ENCODE assay signal across 11 cellular contexts in genomic region chr5:3602713-3603502, GRCh38. TPM values are rescaled to one million over a fixed set of nuclear protein-coding genes. Genes with fewer than 3 reads are reported as not detected.
DNase-seq lines count a peak whose midpoint lies in the region; ATAC-seq and TF ChIP-seq lines count a peak whose summit lies in the region.
"Had no signal": no experiment of that assay in that cellular context is flagged by ENCODE, and none has a peak within 500 bp of the region (broad histone marks: within the 10 kb centered on the region; RNA-seq: fewer than 3 reads in every experiment).

No MANE protein-coding gene starts in this region.

- DNase-seq in HFF-Myc (ENCODE audit: extremely low read depth, low read depth) (no peak), mammary epithelial cell (peak; percentile 59), kidney epithelial cell (ENCODE audit: low read depth) (no peak), SJCRH30 (no peak)
- peak; percentile 34 for DNase-seq in stimulated activated naive CD8-positive, alpha-beta T cell treated with anti-CD3 and anti-CD28 coated beads, Interleukin-15, Interleukin-2, amounts not matched to agents 100 U/mL and 50 U/mL, for 24 hours
- DNase-seq in CD4-positive, alpha-beta memory T cell = no peak
- DNase-seq: NCI-H1092, T-cell had no signal

- peaks cover 0 to 15% (median 5%) of the 10 kb centered on the region in 4 donors for H3K4me1 Mint-ChIP-seq in CD4-positive, alpha-beta memory T cell

- WGBS in mammary epithelial cell (ENCODE audit: low coverage, missing lambda C conversion rate) = 4% methylated on average over 14 of the region's 48 CpGs

- dilution Hi-C loops in mammary epithelial cell (cut with HindIII; ENCODE audit: low sequenced_read_pairs) = loop anchor here (25.0 kb wide), 1 partner anchor 759 kb away; no protein-coding TSS in a partner anchor

- H2AFZ ChIP-seq in mammary epithelial cell (ENCODE audit: low read depth, low read length) = peak overlapping the region; percentile 6

- peaks cover 0 to 4% of the 10 kb centered on the region in 2 donors for H3K36me3 Mint-ChIP-seq in CD4-positive, alpha-beta memory T cell
- H3K36me3 Mint-ChIP-seq: T-cell had no signal

- peak overlapping the region in 1 of 8 donors; percentile 38 for H3K4me3 Mint-ChIP-seq in CD4-positive, alpha-beta memory T cell

- H3K27ac ChIP-seq in mammary epithelial cell (ENCODE audit: insufficient read depth, low read depth, low read length) (peak overlapping the region; percentile 96), SJCRH30 (no peak overlapping the region)
- H3K27ac ChIP-seq in CD4-positive, alpha-beta memory T cell (ENCODE audit: low read depth, low read length) = no peak overlapping the region

- H3K27me3 ChIP-seq in mammary epithelial cell (ENCODE audit: insufficient read depth, low read length) = no peaks in the 10 kb centered on the region
- H3K27me3 ChIP-seq in kidney epithelial cell (ENCODE audit: control insufficient read depth, insufficient read depth, low read length) = peaks cover 71% of the 10 kb centered on the region
- no peaks in the 10 kb centered on the region for H3K27me3 ChIP-seq in CD4-positive, alpha-beta memory T cell (ENCODE audit: insufficient read depth, low read length)
- no peaks in the 10 kb centered on the region for H3K27me3 ChIP-seq in SJCRH30

- CTCF ChIA-PET in mammary epithelial cell (lab: Charles Lee; ENCODE audit: low non-redundant PET) = interaction anchor here (0.5 to 0.8 kb wide), 3 partner anchors 480 to 1259 kb away, joined by 3 to 4 read pairs (median 3); no protein-coding TSS in a partner anchor
- CTCF ChIA-PET in CD4-positive, alpha-beta memory T cell (lab: Charles Lee; ENCODE audit: partially characterized antibody) = no interaction called here

- H4K20me1 ChIP-seq in mammary epithelial cell (ENCODE audit: insufficient read depth, low read length) = no peaks in the 10 kb centered on the region

- H3K79me2 ChIP-seq in mammary epithelial cell (ENCODE audit: insufficient read depth, low read length) = peaks cover 100% of the 10 kb centered on the region

- no peak overlapping the region for H3K27ac Mint-ChIP-seq in CD4-positive, alpha-beta memory T cell
- H3K27ac Mint-ChIP-seq: T-cell had no signal

- TF ChIP-seq CTCF in HFF-Myc (IDR thresholded peaks at IDR 0.05; ENCODE audit: low read depth, low read length, missing control alignments) = peak; percentile 31
- peak; percentile 45 to 76 for TF ChIP-seq CTCF in mammary epithelial cell (conservative IDR thresholded peaks at IDR 0.05 in 1 of 2, IDR thresholded peaks at IDR 0.05 in 1 of 2; ENCODE audit: extremely low read depth in 1 of 2, insufficient read depth in 1 of 2, low read depth in 1 of 2, low read length in 2 of 2)
- TF ChIP-seq CTCF in kidney epithelial cell (IDR thresholded peaks at IDR 0.05; ENCODE audit: insufficient read depth, low read length, poor library complexity, severe bottlenecking) = peak; percentile 55

- H3K27me3 Mint-ChIP-seq in CD4-positive, alpha-beta memory T cell = peaks cover 34 to 37% of the 10 kb centered on the region in 2 donors

- no TSS peak for BruUV-seq in mammary epithelial cell (replicated peaks; lab: Mats Ljungman, UMichigan)

- H3K9me3 Mint-ChIP-seq in CD4-positive, alpha-beta memory T cell = peaks cover 0 to 19% (median 14%) of the 10 kb centered on the region in 8 donors
- H3K9me3 Mint-ChIP-seq: T-cell had no signal

- POLR2A ChIA-PET in CD4-positive, alpha-beta memory T cell (lab: Charles Lee; ENCODE audit: partially characterized antibody) = no interaction called here

- H3K9me3 ChIP-seq in mammary epithelial cell (replicated peaks; ENCODE audit: insufficient read depth, low read length) = no peaks in the 10 kb centered on the region
- no peaks in the 10 kb centered on the region for H3K9me3 ChIP-seq in CD4-positive, alpha-beta memory T cell (ENCODE audit: control insufficient read depth in 1 of 2, low read length in 2 of 2)
- no peaks in the 10 kb centered on the region for H3K9me3 ChIP-seq in SJCRH30 (replicated peaks)

- H3K4me3 ChIP-seq in HFF-Myc (replicated peaks; ENCODE audit: low read depth, low read length) (no peak overlapping the region), mammary epithelial cell (replicated peaks in 1 of 3; ENCODE audit: insufficient read depth in 1 of 3, low read depth in 2 of 3, low read length in 3 of 3) (peak overlapping the region; percentile 82 to 100 (median 97)), kidney epithelial cell (ENCODE audit: low read depth, low read length) (no peak overlapping the region), SJCRH30 (no peak overlapping the region)
- H3K4me3 ChIP-seq in CD4-positive, alpha-beta memory T cell (ENCODE audit: low read length in 2 of 2) = no peak overlapping the region

- peaks cover 62% of the 10 kb centered on the region for H3K4me1 ChIP-seq in mammary epithelial cell (ENCODE audit: insufficient read depth, low read length)
- H3K4me1 ChIP-seq in CD4-positive, alpha-beta memory T cell (ENCODE audit: insufficient read depth, low read length) = no peaks in the 10 kb centered on the region
- no peaks in the 10 kb centered on the region for H3K4me1 ChIP-seq in SJCRH30

- peak overlapping the region; percentile 99 for H3K4me2 ChIP-seq in mammary epithelial cell (ENCODE audit: insufficient read depth, low read depth, low read length)

- in situ Hi-C loops in mammary epithelial cell (cut with MboI; ENCODE audit: low sequenced_read_pairs in 2 of 2) = loop anchor here (10.0 to 25.0 kb wide), 2 partner anchors 484 to 692 kb away; no protein-coding TSS in a partner anchor

- no peak for ATAC-seq in stimulated activated naive CD8-positive, alpha-beta T cell treated with anti-CD3 and anti-CD28 coated beads, Interleukin-15, Interleukin-2, amounts not matched to agents 100 U/mL and 50 U/mL, for 24 hours
- ATAC-seq in HG02852 (IDR thresholded peaks at IDR 0.05; ENCODE audit: unreplicated experiment) = no peak
- ATAC-seq in GM21390 (IDR thresholded peaks at IDR 0.05; ENCODE audit: unreplicated experiment) = no peak
- ATAC-seq: T-cell had no signal

- intact Hi-C loops in mammary epithelial cell (cut with micrococcal nuclease) = loop anchor here (2.0 to 10.0 kb wide), 6 partner anchors 292 to 1568 kb away; no protein-coding TSS in a partner anchor
- intact Hi-C loops in CD4-positive, alpha-beta memory T cell (cut with micrococcal nuclease) = no loop called here

- peaks cover under 1% of the 10 kb centered on the region for H3K36me3 ChIP-seq in mammary epithelial cell (ENCODE audit: insufficient read depth, low read length)
- H3K36me3 ChIP-seq in kidney epithelial cell (ENCODE audit: control insufficient read depth, insufficient read depth, low read length) = peaks cover 1% of the 10 kb centered on the region
- no peaks in the 10 kb centered on the region for H3K36me3 ChIP-seq in CD4-positive, alpha-beta memory T cell (ENCODE audit: insufficient read depth, low read length)
- H3K36me3 ChIP-seq in SJCRH30 = no peaks in the 10 kb centered on the region

- H3K9ac ChIP-seq in mammary epithelial cell (ENCODE audit: insufficient read depth, low read length) = peak overlapping the region; percentile 99

RNA-seq across cellular contexts. Expression of gene IRX1, which starts 7.3 kb away (rescaled TPM):
- total RNA-seq in mammary epithelial cell (100 to 1,000 TPM in 1 of 2 donors, 10 to 100 TPM in 1; 29.8 to 200 TPM), kidney epithelial cell (6.5 and 6.6 TPM in 2 replicates)
- polyA plus RNA-seq in mammary epithelial cell = 29.6 TPM
- 14.3 TPM for polyA minus RNA-seq in mammary epithelial cell
- total RNA-seq in CD4-positive, alpha-beta memory T cell = not detected
- not detected for polyA plus RNA-seq in CD4-positive, alpha-beta memory T cell
- total RNA-seq in SJCRH30 (2014; rRNA removed; shearing (Covaris generic)) = 4.0 and 4.9 TPM in 2 replicates
- total RNA-seq: activated naive CD4-positive, alpha-beta T cell treated with anti-CD3 and anti-CD28 coated beads, Interleukin-2, amount 50 U/mL, for 72 hours; T-cell had no signal

Comparison
In these comparisons a context has a peak if more than half of its experiments do, and no peak if none do; other contexts are left out.
1. DNase-seq: peak in mammary epithelial cell (single experiment) and stimulated activated naive CD8-positive, alpha-beta T cell treated with anti-CD3 and anti-CD28 coated beads, Interleukin-15, Interleukin-2, amounts not matched to agents 100 U/mL and 50 U/mL, for 24 hours (single experiment); none in HFF-Myc (single experiment), kidney epithelial cell (single experiment), CD4-positive, alpha-beta memory T cell (0 of 5) and SJCRH30 (0 of 2).
2. H3K4me3 ChIP-seq: peak in mammary epithelial cell (3 of 3); none in HFF-Myc (single experiment), kidney epithelial cell (single experiment), CD4-positive, alpha-beta memory T cell (0 of 2) and SJCRH30 (single experiment).
3. Peak in every context shown above with its lines, with median percentiles within 50 percentile points of each other: CTCF ChIP-seq.